In genomic region chr15:98800437-98801233, GRCh38 we compare ENCODE assay signal across 8 cellular contexts.
A peak's percentile ranks its signal among the peaks of the same experiment; 100 is the strongest.
DNase-seq lines count a peak whose midpoint lies in the region; FAIRE-seq and TF ChIP-seq lines count a peak whose summit lies in the region.

No MANE protein-coding gene starts in this region.

- DNase-seq in DMS53 treated with DMSO at 0.1 percent for 48 hours (lab: John Stamatoyannopoulos, UW; ENCODE audit: unreplicated experiment), result peak; percentile 82
- DNase-seq in NCI-H146 (lab: John Stamatoyannopoulos, UW), result peak; percentile 55
- peak; percentile 96 for DNase-seq in fibroblast of pulmonary artery (ENCODE audit: low read depth)
- no peak for DNase-seq in activated effector memory CD4-positive, alpha-beta T cell treated with Interleukin-2 at 50 U/mL for 16 hours
- no peak for DNase-seq in NCI-H510A treated with DMSO at 0.1 percent for 48 hours (lab: John Stamatoyannopoulos, UW)
- DNase-seq in effector CD8-positive, alpha-beta T cell (lab: John Stamatoyannopoulos, UW), result no peak

- H2AFZ ChIP-seq in neural cell (ENCODE audit: low read depth, low read length), result no peak overlapping the region

- peaks cover 5% of the 10 kb centered on the region for H4K20me1 ChIP-seq in neural cell (ENCODE audit: insufficient read depth)

- H3K79me2 ChIP-seq in neural cell (replicated peaks; ENCODE audit: insufficient read depth, low read length), result peaks cover 35% of the 10 kb centered on the region

- no peaks in the 10 kb centered on the region for H3K9me2 ChIP-seq in neural cell (ENCODE audit: insufficient read depth, low read length)

- TF ChIP-seq RAD21 in neural cell (conservative IDR thresholded peaks at IDR 0.05), result peak; percentile 15

- peak overlapping the region; percentile 76 for H3K4me2 ChIP-seq in neural cell (ENCODE audit: low read length)

- FAIRE-seq in TTC549 (lab: Jason Lieb, UNC), result peak; percentile 67

- no peak for TF ChIP-seq EP300 in neural cell (conservative IDR thresholded peaks at IDR 0.05; ENCODE audit: poor library complexity, severe bottlenecking)

- H3K27me3 ChIP-seq in neural cell (ENCODE audit: insufficient read depth, low read depth, low read length), result no peaks in the 10 kb centered on the region

- peak overlapping the region; percentile 10 for H3K9ac ChIP-seq in neural cell (ENCODE audit: low read length)

- no peaks in the 10 kb centered on the region for H3K36me3 ChIP-seq in neural cell (ENCODE audit: insufficient read depth, low read length)

- H3K4me3 ChIP-seq in fibroblast of pulmonary artery (replicated peaks; ENCODE audit: low read depth, low read length), result peak overlapping the region; percentile 8
- H3K4me3 ChIP-seq in neural cell (ENCODE audit: low read length), result peak overlapping the region; percentile 55

- H3F3A ChIP-seq in neural cell (ENCODE audit: insufficient read depth, low read length, poor library complexity, severe bottlenecking), result no peaks in the 10 kb centered on the region

- H3K9me3 ChIP-seq in neural cell (ENCODE audit: low read length), result no peaks in the 10 kb centered on the region

- H3K27ac ChIP-seq in neural cell (ENCODE audit: low read length), result peak overlapping the region; percentile 5

- no peak for TF ChIP-seq CTCF in fibroblast of pulmonary artery (IDR thresholded peaks at IDR 0.05; ENCODE audit: low read length, missing control alignments)
- no peak for TF ChIP-seq CTCF in neural cell (IDR thresholded peaks at IDR 0.05; ENCODE audit: poor library complexity, severe bottlenecking)

TF ChIP-seq in neural cell, 6 proteins besides CTCF, POLR2A, EP300 and RAD21:
- TF ChIP-seq SMC3 (conservative IDR thresholded peaks at IDR 0.05; ENCODE audit: poor library complexity) (no peak), TAF1 (IDR thresholded peaks at IDR 0.05; ENCODE audit: low read depth) (no peak), POLR2AphosphoS5 (IDR thresholded peaks at IDR 0.05) (no peak), EZH2 (IDR thresholded peaks at IDR 0.05; ENCODE audit: borderline replicate concordance, insufficient read depth, low read length, poor library complexity, severe bottlenecking) (no peak), MXI1 (conservative IDR thresholded peaks at IDR 0.05; ENCODE audit: poor library complexity, severe bottlenecking) (no peak)
- TF ChIP-seq, protein P1, sequence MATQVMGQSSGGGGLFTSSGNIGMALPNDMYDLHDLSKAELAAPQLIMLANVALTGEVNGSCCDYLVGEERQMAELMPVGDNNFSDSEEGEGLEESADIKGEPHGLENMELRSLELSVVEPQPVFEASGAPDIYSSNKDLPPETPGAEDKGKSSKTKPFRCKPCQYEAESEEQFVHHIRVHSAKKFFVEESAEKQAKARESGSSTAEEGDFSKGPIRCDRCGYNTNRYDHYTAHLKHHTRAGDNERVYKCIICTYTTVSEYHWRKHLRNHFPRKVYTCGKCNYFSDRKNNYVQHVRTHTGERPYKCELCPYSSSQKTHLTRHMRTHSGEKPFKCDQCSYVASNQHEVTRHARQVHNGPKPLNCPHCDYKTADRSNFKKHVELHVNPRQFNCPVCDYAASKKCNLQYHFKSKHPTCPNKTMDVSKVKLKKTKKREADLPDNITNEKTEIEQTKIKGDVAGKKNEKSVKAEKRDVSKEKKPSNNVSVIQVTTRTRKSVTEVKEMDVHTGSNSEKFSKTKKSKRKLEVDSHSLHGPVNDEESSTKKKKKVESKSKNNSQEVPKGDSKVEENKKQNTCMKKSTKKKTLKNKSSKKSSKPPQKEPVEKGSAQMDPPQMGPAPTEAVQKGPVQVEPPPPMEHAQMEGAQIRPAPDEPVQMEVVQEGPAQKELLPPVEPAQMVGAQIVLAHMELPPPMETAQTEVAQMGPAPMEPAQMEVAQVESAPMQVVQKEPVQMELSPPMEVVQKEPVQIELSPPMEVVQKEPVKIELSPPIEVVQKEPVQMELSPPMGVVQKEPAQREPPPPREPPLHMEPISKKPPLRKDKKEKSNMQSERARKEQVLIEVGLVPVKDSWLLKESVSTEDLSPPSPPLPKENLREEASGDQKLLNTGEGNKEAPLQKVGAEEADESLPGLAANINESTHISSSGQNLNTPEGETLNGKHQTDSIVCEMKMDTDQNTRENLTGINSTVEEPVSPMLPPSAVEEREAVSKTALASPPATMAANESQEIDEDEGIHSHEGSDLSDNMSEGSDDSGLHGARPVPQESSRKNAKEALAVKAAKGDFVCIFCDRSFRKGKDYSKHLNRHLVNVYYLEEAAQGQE (IDR thresholded peaks at IDR 0.05; ENCODE audit: borderline replicate concordance), result no peak
TF ChIP-seq in neural cell: peak in this region for 0.

Comparison
In these comparisons a context has a peak if more than half of its experiments do, and no peak if none do; other contexts are left out.
1. DNase-seq: peak in DMS53 treated with DMSO at 0.1 percent for 48 hours (single experiment), NCI-H146 (single experiment) and fibroblast of pulmonary artery (single experiment); none in activated effector memory CD4-positive, alpha-beta T cell treated with Interleukin-2 at 50 U/mL for 16 hours (single experiment), NCI-H510A treated with DMSO at 0.1 percent for 48 hours (single experiment) and effector CD8-positive, alpha-beta T cell (single experiment).